Comparison of ENCODE assay signal across 8 cellular contexts in genomic region chr2:231191896-231192872, GRCh38. TPM values are rescaled to one million over a fixed set of nuclear protein-coding genes. Genes with fewer than 3 reads are reported as not detected.
A peak's percentile ranks its signal among the peaks of the same experiment; 100 is the strongest.
DNase-seq lines count a peak whose midpoint lies in the region; ATAC-seq and TF ChIP-seq lines count a peak whose summit lies in the region.

No MANE protein-coding gene starts in this region.

- H3K36me3 Mint-ChIP-seq in type B pancreatic cell: no peaks in the 10 kb centered on the region

- no peaks in the 10 kb centered on the region for H3K79me2 ChIP-seq in Karpas-422 (ENCODE audit: low read length)

- H2AFZ ChIP-seq in Karpas-422 (ENCODE audit: low read length): no peak overlapping the region

- DNase-seq in AG08395 (ENCODE audit: low spot score) (peak; percentile 84), Karpas-422 (peak; percentile 53), astrocyte of the spinal cord (ENCODE audit: low read depth, low spot score) (peak; percentile 86), kidney glomerular epithelial cell (lab: John Stamatoyannopoulos, UW) (peak; percentile 26), type B pancreatic cell (ENCODE audit: extremely low spot score, unreplicated experiment) (peak; percentile 77)
- no peak for DNase-seq in effector memory CD4-positive, alpha-beta T cell

- peak overlapping the region; percentile 34 for H3K27ac Mint-ChIP-seq in type B pancreatic cell

- no peaks in the 10 kb centered on the region for H3K9me3 Mint-ChIP-seq in type B pancreatic cell

- H3K4me3 ChIP-seq in Karpas-422 (ENCODE audit: low read length) (no peak overlapping the region), astrocyte of the spinal cord (ENCODE audit: low read depth, low read length) (no peak overlapping the region)
- no peak overlapping the region for H3K4me3 ChIP-seq in effector memory CD4-positive, alpha-beta T cell (ENCODE audit: insufficient read depth, low read depth, low read length, poor library complexity, severe bottlenecking)

- H3K27me3 ChIP-seq in Karpas-422 (ENCODE audit: low read length): no peaks in the 10 kb centered on the region
- H3K27me3 ChIP-seq in effector memory CD4-positive, alpha-beta T cell (replicated peaks; ENCODE audit: control insufficient read depth, insufficient read depth, low read length, poor library complexity, severe bottlenecking): peaks cover 2% of the 10 kb centered on the region

- peaks cover 36% of the 10 kb centered on the region for H3K27me3 Mint-ChIP-seq in type B pancreatic cell

- H3K9me2 ChIP-seq in Karpas-422 (replicated peaks; ENCODE audit: insufficient read depth, low read length): no peaks in the 10 kb centered on the region

- H3K27ac ChIP-seq in Karpas-422 (ENCODE audit: low read length): no peak overlapping the region
- H3K27ac ChIP-seq in effector memory CD4-positive, alpha-beta T cell (ENCODE audit: insufficient read depth, low read length, poor library complexity, severe bottlenecking): no peak overlapping the region

- TF ChIP-seq CTCF in astrocyte of the spinal cord (IDR thresholded peaks at IDR 0.05; ENCODE audit: low read depth, low read length) (peak; percentile 84), type B pancreatic cell (conservative IDR thresholded peaks at IDR 0.05) (peak; percentile 76)

- H3K4me3 Mint-ChIP-seq in type B pancreatic cell: no peak overlapping the region

- no peaks in the 10 kb centered on the region for H3K9me3 ChIP-seq in Karpas-422 (ENCODE audit: low read length)
- H3K9me3 ChIP-seq in effector memory CD4-positive, alpha-beta T cell (ENCODE audit: control insufficient read depth, low read length): no peaks in the 10 kb centered on the region

- H3K4me1 Mint-ChIP-seq in type B pancreatic cell (ENCODE audit: unreplicated experiment): peaks cover 7% of the 10 kb centered on the region

- no peaks in the 10 kb centered on the region for H3K4me1 ChIP-seq in Karpas-422 (ENCODE audit: low read length)
- H3K4me1 ChIP-seq in effector memory CD4-positive, alpha-beta T cell (ENCODE audit: control insufficient read depth, insufficient read depth, low read length, poor library complexity, severe bottlenecking): no peaks in the 10 kb centered on the region

- ATAC-seq in GM21390 (IDR thresholded peaks at IDR 0.05; ENCODE audit: unreplicated experiment) (no peak), HG03108 (IDR thresholded peaks at IDR 0.05; ENCODE audit: unreplicated experiment) (no peak)

- no peaks in the 10 kb centered on the region for H4K20me1 ChIP-seq in Karpas-422 (ENCODE audit: insufficient read depth, low read depth, low read length)

- no peak overlapping the region for H3K4me2 ChIP-seq in Karpas-422 (ENCODE audit: low read depth, low read length, poor library complexity, severe bottlenecking)

- in situ Hi-C loops in astrocyte of the spinal cord (cut with HindIII; ENCODE audit: low sequenced_read_pairs): no loop called here

- H3K36me3 ChIP-seq in Karpas-422 (ENCODE audit: insufficient read depth, low read length): no peaks in the 10 kb centered on the region
- no peaks in the 10 kb centered on the region for H3K36me3 ChIP-seq in effector memory CD4-positive, alpha-beta T cell (ENCODE audit: control insufficient read depth, insufficient read depth, low read length)

- H3K9ac ChIP-seq in Karpas-422 (ENCODE audit: low read length): no peak overlapping the region

RNA-seq across cellular contexts. Expression of gene ARMC9, which starts 6.2 kb away (rescaled TPM):
- total RNA-seq in Karpas-422 (2014; rRNA removed; shearing (Covaris generic); ENCODE audit: low replicate concordance): 7.7 and 11.5 TPM in 2 replicates
- 22.0 and 35.2 TPM in 2 replicates for total RNA-seq in type B pancreatic cell (ENCODE audit: low replicate concordance)

Comparison
In these comparisons a context has a peak if more than half of its experiments do, and no peak if none do; other contexts are left out.
1. DNase-seq: peak in AG08395 (single experiment), Karpas-422 (single experiment), astrocyte of the spinal cord (single experiment), kidney glomerular epithelial cell (single experiment) and type B pancreatic cell (single experiment); none in effector memory CD4-positive, alpha-beta T cell (0 of 3).